ENCODE assay signal across 1 cellular context in genomic region chr1:23424171-23424959, GRCh38.
A peak's percentile ranks its signal among the peaks of the same experiment; 100 is the strongest.
TF ChIP-seq lines count a peak whose summit lies in the region.

TCEA3 (minus strand) TSS chr1:23424748; CDS start chr1:23424633, 115 bp downstream.

TF ChIP-seq in HepG2, 621 proteins besides CTCF, POLR2A, EP300 and RAD21 (continued from another document and continues in another):
- no peak for TF ChIP-seq ZBTB39 (CRISPR knock-in tag; IDR thresholded peaks at IDR 0.05)
- TF ChIP-seq ZBTB44 (CRISPR knock-in tag; IDR thresholded peaks at IDR 0.05): no peak
- peak; percentile 60; the same call in 1 of the 2 replicates for TF ChIP-seq ZNF441 (CRISPR knock-in tag; IDR thresholded peaks at IDR 0.05; ENCODE audit: borderline replicate concordance)
- no peak for TF ChIP-seq ZNF550 (CRISPR knock-in tag; IDR thresholded peaks at IDR 0.05; ENCODE audit: borderline replicate concordance)
- TF ChIP-seq SIX4 (CRISPR knock-in tag; IDR thresholded peaks at IDR 0.05): no peak
- peak; percentile 86 for TF ChIP-seq ZNF776 (CRISPR knock-in tag; IDR thresholded peaks at IDR 0.05)
- TF ChIP-seq ZNF431 (CRISPR knock-in tag; IDR thresholded peaks at IDR 0.05; ENCODE audit: borderline replicate concordance, low read depth): no peak
- TF ChIP-seq SALL1 (CRISPR knock-in tag; IDR thresholded peaks at IDR 0.05): no peak; the same call in 1 of the 2 replicates
- no peak for TF ChIP-seq ZNF414 (CRISPR knock-in tag; IDR thresholded peaks at IDR 0.05)
- TF ChIP-seq ZNF121 (CRISPR knock-in tag; IDR thresholded peaks at IDR 0.05): no peak
- TF ChIP-seq MYNN (CRISPR knock-in tag; IDR thresholded peaks at IDR 0.05; ENCODE audit: low read depth): no peak
- TF ChIP-seq TFDP2 (CRISPR knock-in tag; IDR thresholded peaks at IDR 0.05): peak; percentile 82
- no peak for TF ChIP-seq ZNF296 (CRISPR knock-in tag; conservative IDR thresholded peaks at IDR 0.05)
- TF ChIP-seq ZNF770 (CRISPR knock-in tag; IDR thresholded peaks at IDR 0.05): no peak
- TF ChIP-seq RORA (CRISPR knock-in tag; IDR thresholded peaks at IDR 0.05): no peak
- no peak for TF ChIP-seq ZKSCAN1 (IDR thresholded peaks at IDR 0.05; ENCODE audit: low read length)
- TF ChIP-seq ZBTB8A (CRISPR knock-in tag; IDR thresholded peaks at IDR 0.05; ENCODE audit: borderline replicate concordance, low read depth): no peak; the same call in 1 of the 2 replicates
- 0 out of 2 replicates have a peak, but pooled peaks have one; percentile 42 for TF ChIP-seq ZNF280D (CRISPR knock-in tag; IDR thresholded peaks at IDR 0.05)
- TF ChIP-seq KLF16 (CRISPR knock-in tag; IDR thresholded peaks at IDR 0.05): no peak
- TF ChIP-seq ZUFSP (CRISPR knock-in tag; IDR thresholded peaks at IDR 0.05; ENCODE audit: borderline replicate concordance): no peak
- TF ChIP-seq PHF8 (CRISPR knock-in tag; IDR thresholded peaks at IDR 0.05): peak; percentile 80
- TF ChIP-seq WIZ (CRISPR knock-in tag; IDR thresholded peaks at IDR 0.05): no peak
- TF ChIP-seq RBM39 (IDR thresholded peaks at IDR 0.05; ENCODE audit: low read depth, low read length, poor library complexity, severe bottlenecking): no peak
- no peak for TF ChIP-seq LRRFIP1 (CRISPR knock-in tag; conservative IDR thresholded peaks at IDR 0.05)
- TF ChIP-seq ZNF773 (CRISPR knock-in tag; IDR thresholded peaks at IDR 0.05; ENCODE audit: borderline replicate concordance): no peak
- TF ChIP-seq HDAC1 (CRISPR knock-in tag; IDR thresholded peaks at IDR 0.05): peak; percentile 44; the same call in 1 of the 2 replicates
- peak; percentile 34; the same call in 1 of the 2 replicates for TF ChIP-seq ZBTB14 (CRISPR knock-in tag; IDR thresholded peaks at IDR 0.05)
- TF ChIP-seq E2F1 (CRISPR knock-in tag; IDR thresholded peaks at IDR 0.05): no peak
- TF ChIP-seq EZH2 (conservative IDR thresholded peaks at IDR 0.05; ENCODE audit: low read depth, low read length): no peak
- TF ChIP-seq ZNF124 (CRISPR knock-in tag; IDR thresholded peaks at IDR 0.05): no peak
- no peak for TF ChIP-seq JARID2 (CRISPR knock-in tag; IDR thresholded peaks at IDR 0.05; ENCODE audit: insufficient replicate concordance)
- TF ChIP-seq TERF1 (CRISPR knock-in tag; IDR thresholded peaks at IDR 0.05): no peak
- TF ChIP-seq IRF2 (CRISPR knock-in tag; IDR thresholded peaks at IDR 0.05): no peak
- TF ChIP-seq ZKSCAN5 (CRISPR knock-in tag; IDR thresholded peaks at IDR 0.05): no peak
- peak; percentile 59; the same call in 1 of the 2 replicates for TF ChIP-seq ZNF30 (CRISPR knock-in tag; IDR thresholded peaks at IDR 0.05)
- no peak for TF ChIP-seq GZF1 (CRISPR knock-in tag; IDR thresholded peaks at IDR 0.05)
- peak; percentile 35; the same call in 1 of the 2 replicates for TF ChIP-seq GABPB1 (CRISPR knock-in tag; IDR thresholded peaks at IDR 0.05)
- peak; percentile 36; the same call in 1 of the 2 replicates for TF ChIP-seq THAP11 (CRISPR knock-in tag; IDR thresholded peaks at IDR 0.05)
- no peak for TF ChIP-seq E2F2 (CRISPR knock-in tag; IDR thresholded peaks at IDR 0.05; ENCODE audit: borderline replicate concordance)
- TF ChIP-seq KMT2A (CRISPR knock-in tag; IDR thresholded peaks at IDR 0.05): no peak; the same call in 1 of the 2 replicates
- TF ChIP-seq CENPX (CRISPR knock-in tag; IDR thresholded peaks at IDR 0.05): no peak
